In the genomic region with DNA sequence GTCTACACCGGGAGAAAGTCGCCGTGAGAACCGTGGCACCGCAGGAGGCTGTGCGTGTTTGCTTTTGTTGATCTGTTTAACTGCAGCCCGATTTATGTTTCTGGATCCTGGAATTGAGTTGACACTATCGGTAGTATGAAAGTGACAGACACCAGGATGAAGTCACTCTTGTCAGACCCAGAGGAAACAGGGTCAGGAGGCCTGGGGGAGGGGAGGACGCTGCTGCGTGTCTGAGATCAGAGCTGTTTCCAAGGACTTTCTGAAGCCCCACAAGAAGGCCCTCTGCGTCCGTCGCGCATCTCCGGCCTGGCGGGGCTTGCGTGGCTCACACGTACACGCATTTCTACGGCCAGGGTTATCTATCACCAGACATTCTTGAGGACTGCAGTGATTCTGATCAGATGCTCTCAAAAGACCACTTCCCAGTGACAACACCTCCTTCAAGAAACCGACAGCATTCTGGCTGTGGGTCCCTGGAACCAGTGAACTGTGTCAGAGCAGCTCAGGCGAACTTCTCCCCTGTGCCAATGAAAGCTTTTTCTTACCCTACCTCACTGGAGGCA, we compare ENCODE assay signal across 22 cellular contexts.
DNase-seq lines count a peak whose midpoint lies in the region; ATAC-seq lines count a peak whose summit lies in the region.
"Had no signal": no experiment of that assay in that cellular context is flagged by ENCODE, and none has a peak within 500 bp of the region (broad histone marks: within the 10 kb centered on the region; RNA-seq: fewer than 3 reads in every experiment).

No MANE protein-coding gene starts in this region.

- intact Hi-C loops in sciatic nerve (cut with DNase I): no loop called here

- peaks cover 10% of the 10 kb centered on the region for H3K4me1 Mint-ChIP-seq in activated naive CD8-positive, alpha-beta T cell treated with anti-CD3 and anti-CD28 coated beads, Interleukin-2, amount 10 ng/mL, durations not matched to agents 7 days and 5 days
- H3K4me1 Mint-ChIP-seq in activated naive CD8-positive, alpha-beta T cell treated with anti-CD3 and anti-CD28 coated beads for 36 hours: peaks cover 4% of the 10 kb centered on the region

- H3K27ac Mint-ChIP-seq in activated naive CD8-positive, alpha-beta T cell treated with anti-CD3 and anti-CD28 coated beads, Interleukin-2, amount 10 ng/mL, durations not matched to agents 7 days and 5 days: no peak overlapping the region
- no peak overlapping the region for H3K27ac Mint-ChIP-seq in activated naive CD8-positive, alpha-beta T cell treated with anti-CD3 and anti-CD28 coated beads for 36 hours
- H3K27ac Mint-ChIP-seq: CD4-positive, alpha-beta memory T cell had no signal

- POLR2A ChIA-PET in activated naive CD8-positive, alpha-beta T cell treated with anti-CD3 and anti-CD28 coated beads, Interleukin-2, amount 10 ng/mL, durations not matched to agents 7 days and 5 days (lab: Charles Lee): no interaction called here

- in situ Hi-C loops in KBM-7 (cut with MboI; ENCODE audit: low pct_unique_long_range_greater_than_20kb, low sequenced_read_pairs): no loop called here

- peak; percentile 28 for ATAC-seq in activated naive CD8-positive, alpha-beta T cell treated with anti-CD3 and anti-CD28 coated beads, Interleukin-2, amount 10 ng/mL, durations not matched to agents 7 days and 5 days (ENCODE audit: low read depth)
- ATAC-seq in sciatic nerve: no peak
- no peak for ATAC-seq in GM19324 (IDR thresholded peaks at IDR 0.05; ENCODE audit: low FRiP score, unreplicated experiment)
- ATAC-seq: body of pancreas, foreskin keratinocyte had no signal

- H3K9me3 Mint-ChIP-seq in activated naive CD8-positive, alpha-beta T cell treated with anti-CD3 and anti-CD28 coated beads, Interleukin-2, amount 10 ng/mL, durations not matched to agents 7 days and 5 days: peaks cover 7% of the 10 kb centered on the region
- peaks cover 9% of the 10 kb centered on the region for H3K9me3 Mint-ChIP-seq in activated naive CD8-positive, alpha-beta T cell treated with anti-CD3 and anti-CD28 coated beads for 36 hours

- H3K27me3 Mint-ChIP-seq in activated naive CD8-positive, alpha-beta T cell treated with anti-CD3 and anti-CD28 coated beads, Interleukin-2, amount 10 ng/mL, durations not matched to agents 7 days and 5 days: peaks cover 23% of the 10 kb centered on the region
- peaks cover 34% of the 10 kb centered on the region for H3K27me3 Mint-ChIP-seq in activated naive CD8-positive, alpha-beta T cell treated with anti-CD3 and anti-CD28 coated beads for 36 hours

- no peak for DNase-seq in activated naive CD8-positive, alpha-beta T cell treated with anti-CD3 and anti-CD28 coated beads, Interleukin-2, amount 10 ng/mL, durations not matched to agents 7 days and 5 days
- DNase-seq in activated naive CD8-positive, alpha-beta T cell treated with anti-CD3 and anti-CD28 coated beads for 36 hours: no peak
- DNase-seq in KBM-7 (peak; percentile 61), islet precursor cell (peak; percentile 79), sciatic nerve (ENCODE audit: low spot score) (peak; percentile 48), COR-L47 (lab: John Stamatoyannopoulos, UW) (no peak), T-helper 1 cell (no peak)
- DNase-seq: activated CD4-positive, alpha-beta T cell treated with anti-CD3 and anti-CD28 coated beads for 1 hour; body of pancreas; CD4-positive, alpha-beta memory T cell; DMS153; effector CD8-positive, alpha-beta T cell; foreskin keratinocyte; hippocampal formation; Kasumi-1; NCI-H187 treated with DMSO at 0.1 percent for 48 hours; NCI-H226; NCI-H748 treated with DMSO at 0.1 percent for 48 hours; sigmoid colon; stimulated activated CD8-positive, alpha-beta memory T cell treated with anti-CD3 and anti-CD28 coated beads, Interleukin-4, amount 100 ng/mL, for 48 hours; SW 1271 had no signal

- H3K36me3 Mint-ChIP-seq in activated naive CD8-positive, alpha-beta T cell treated with anti-CD3 and anti-CD28 coated beads, Interleukin-2, amount 10 ng/mL, durations not matched to agents 7 days and 5 days: no peaks in the 10 kb centered on the region
- H3K36me3 Mint-ChIP-seq in activated naive CD8-positive, alpha-beta T cell treated with anti-CD3 and anti-CD28 coated beads for 36 hours: no peaks in the 10 kb centered on the region
- H3K36me3 Mint-ChIP-seq: CD4-positive, alpha-beta memory T cell had no signal

- peak overlapping the region; percentile 17 for H3K4me3 Mint-ChIP-seq in activated naive CD8-positive, alpha-beta T cell treated with anti-CD3 and anti-CD28 coated beads, Interleukin-2, amount 10 ng/mL, durations not matched to agents 7 days and 5 days
- H3K4me3 Mint-ChIP-seq in activated naive CD8-positive, alpha-beta T cell treated with anti-CD3 and anti-CD28 coated beads for 36 hours: no peak overlapping the region
- H3K4me3 Mint-ChIP-seq: CD4-positive, alpha-beta memory T cell had no signal

Comparison
In these comparisons a context has a peak if more than half of its experiments do, and no peak if none do; other contexts are left out.
1. DNase-seq: peak in KBM-7 (single experiment), islet precursor cell (single experiment) and sciatic nerve (single experiment); none in activated naive CD8-positive, alpha-beta T cell treated with anti-CD3 and anti-CD28 coated beads, Interleukin-2, amount 10 ng/mL, durations not matched to agents 7 days and 5 days (single experiment), activated naive CD8-positive, alpha-beta T cell treated with anti-CD3 and anti-CD28 coated beads for 36 hours (single experiment), COR-L47 (single experiment) and T-helper 1 cell (0 of 5).